ENCODE assay signal across 26 cellular contexts in the genomic region with DNA sequence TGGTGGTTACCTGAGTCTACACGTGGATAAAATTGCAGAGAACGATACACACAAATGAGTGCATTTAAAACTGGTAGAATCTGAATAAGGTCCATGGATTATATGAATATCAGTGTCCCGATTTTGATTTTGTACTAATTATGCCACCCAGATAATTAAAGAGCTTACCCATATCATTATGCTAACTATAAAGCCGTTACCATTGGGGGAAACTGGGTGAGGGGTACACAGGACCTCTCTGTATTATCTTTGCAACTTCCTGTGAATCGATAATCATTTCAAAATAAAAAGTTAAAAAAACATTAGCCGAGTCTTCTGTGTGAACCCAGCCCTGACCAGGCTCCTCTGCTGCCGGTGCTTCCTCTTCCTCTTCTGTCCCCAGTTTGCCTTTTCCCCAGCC.
"Had no signal": no experiment of that assay in that cellular context is flagged by ENCODE, and none has a peak within 500 bp of the region (broad histone marks: within the 10 kb centered on the region; RNA-seq: fewer than 3 reads in every experiment).

No MANE protein-coding gene starts in this region.

- DNase-seq: activated B cell treated with CpG ODN at 0.5 μM for 24 hours; activated CD4-positive, alpha-beta memory T cell treated with anti-CD3 and anti-CD28 coated beads for 36 hours; activated CD4-positive, alpha-beta T cell treated with anti-CD3 and anti-CD28 coated beads for 1 hour; activated CD4-positive, alpha-beta T cell treated with anti-CD3 and anti-CD28 coated beads, Interleukin-2, amount 10 ng/mL, durations not matched to agents 24 days and 14 days; activated CD8-positive, alpha-beta memory T cell treated with anti-CD3 and anti-CD28 coated beads for 24 hours; activated gamma-delta T cell; activated naive CD4-positive, alpha-beta T cell treated with anti-CD3 and anti-CD28 coated beads for 36 hours; activated naive CD8-positive, alpha-beta T cell treated with anti-CD3 and anti-CD28 coated beads for 36 hours; activated T-cell treated with anti-CD3 and anti-CD28 coated beads for 4 hours; activated T-cell treated with anti-CD3 and anti-CD28 coated beads, Interleukin-2, amount 50 U/mL, for 48 hours; caudate nucleus; MG63; NCI-H1092 treated with DMSO at 0.1 percent for 48 hours; NCI-H1417 treated with DMSO at 0.1 percent for 48 hours; NCI-H1694 treated with DMSO at 0.1 percent for 48 hours; NCI-H2029 treated with DMSO at 0.1 percent for 48 hours; NCI-H510A treated with DMSO at 0.1 percent for 48 hours; NCI-H69; NK-92 treated with Interleukin-12 subunit alpha and Interleukin-12 subunit beta, amount 100 ng/mL, for 24 hours; PC-9; SHP77 treated with DMSO at 0.1 percent for 48 hours; T-helper 17 cell; T-helper 9 cell had no signal

- H3K27me3 ChIP-seq: breast epithelium, MG63 had no signal

- H3K9ac ChIP-seq: KMS-11 had no signal

- H3K4me1 ChIP-seq: breast epithelium had no signal

- H3K36me3 Mint-ChIP-seq: activated CD4-positive, alpha-beta memory T cell treated with anti-CD3 and anti-CD28 coated beads for 36 hours; activated naive CD8-positive, alpha-beta T cell treated with anti-CD3 and anti-CD28 coated beads for 36 hours had no signal

- H3K9me3 Mint-ChIP-seq: activated CD4-positive, alpha-beta memory T cell treated with anti-CD3 and anti-CD28 coated beads for 36 hours; activated CD4-positive, alpha-beta T cell treated with anti-CD3 and anti-CD28 coated beads, Interleukin-2, amount 10 ng/mL, durations not matched to agents 24 days and 14 days; activated naive CD4-positive, alpha-beta T cell treated with anti-CD3 and anti-CD28 coated beads for 36 hours; activated naive CD8-positive, alpha-beta T cell treated with anti-CD3 and anti-CD28 coated beads for 36 hours; activated T-helper 17 cell treated with anti-CD3 and anti-CD28 coated beads, Interleukin-2, amount 50 U/mL, for 72 hours had no signal

- H3K4me2 ChIP-seq: KMS-11, PC-9 had no signal

- H3K4me3 Mint-ChIP-seq: activated B cell treated with CpG ODN at 0.5 μM for 24 hours; activated CD4-positive, alpha-beta memory T cell treated with anti-CD3 and anti-CD28 coated beads for 36 hours; activated CD4-positive, alpha-beta T cell treated with anti-CD3 and anti-CD28 coated beads, Interleukin-2, amount 10 ng/mL, durations not matched to agents 24 days and 14 days; activated naive CD4-positive, alpha-beta T cell treated with anti-CD3 and anti-CD28 coated beads for 36 hours; activated naive CD8-positive, alpha-beta T cell treated with anti-CD3 and anti-CD28 coated beads for 36 hours; activated T-helper 17 cell treated with anti-CD3 and anti-CD28 coated beads, Interleukin-2, amount 50 U/mL, for 72 hours; T-helper 17 cell had no signal

- H3K27ac ChIP-seq: breast epithelium, KMS-11, PC-9 had no signal

- H2AFZ ChIP-seq: PC-9 had no signal

- H3K4me1 Mint-ChIP-seq: activated B cell treated with CpG ODN at 0.5 μM for 24 hours; activated CD4-positive, alpha-beta T cell treated with anti-CD3 and anti-CD28 coated beads, Interleukin-2, amount 10 ng/mL, durations not matched to agents 24 days and 14 days; activated naive CD8-positive, alpha-beta T cell treated with anti-CD3 and anti-CD28 coated beads for 36 hours; activated T-helper 17 cell treated with anti-CD3 and anti-CD28 coated beads, Interleukin-2, amount 50 U/mL, for 72 hours had no signal

- H3K36me3 ChIP-seq: breast epithelium, MG63 had no signal

- ATAC-seq: activated T-helper 17 cell treated with anti-CD3 and anti-CD28 coated beads, Interleukin-2, amount 50 U/mL, for 72 hours; T-helper 17 cell had no signal

- H3K9me3 ChIP-seq: breast epithelium, MG63 had no signal

- H3K4me3 ChIP-seq: breast epithelium, MG63, PC-9 had no signal

- H3K27ac Mint-ChIP-seq: activated B cell treated with CpG ODN at 0.5 μM for 24 hours; activated CD4-positive, alpha-beta memory T cell treated with anti-CD3 and anti-CD28 coated beads for 36 hours; activated CD4-positive, alpha-beta T cell treated with anti-CD3 and anti-CD28 coated beads, Interleukin-2, amount 10 ng/mL, durations not matched to agents 24 days and 14 days; activated naive CD4-positive, alpha-beta T cell treated with anti-CD3 and anti-CD28 coated beads for 36 hours; activated naive CD8-positive, alpha-beta T cell treated with anti-CD3 and anti-CD28 coated beads for 36 hours; activated T-helper 17 cell treated with anti-CD3 and anti-CD28 coated beads, Interleukin-2, amount 50 U/mL, for 72 hours; T-helper 17 cell had no signal
